In genomic region chr1:40870135-40870728, GRCh38 we compare ENCODE assay signal across 1 cellular context.
TF ChIP-seq lines count a peak whose summit lies in the region.

No MANE protein-coding gene starts in this region.

TF ChIP-seq in endothelial cell of umbilical vein, 7 proteins besides CTCF, POLR2A, EP300 and RAD21 (continued from another document):
- TF ChIP-seq, protein P1, sequence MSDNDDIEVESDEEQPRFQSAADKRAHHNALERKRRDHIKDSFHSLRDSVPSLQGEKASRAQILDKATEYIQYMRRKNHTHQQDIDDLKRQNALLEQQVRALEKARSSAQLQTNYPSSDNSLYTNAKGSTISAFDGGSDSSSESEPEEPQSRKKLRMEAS (IDR thresholded peaks at IDR 0.05; ENCODE audit: insufficient read depth, insufficient read length) = no peak
- no peak for TF ChIP-seq EZH2 (IDR thresholded peaks at IDR 0.05; ENCODE audit: borderline replicate concordance, low read depth, low read length, severe bottlenecking)
- TF ChIP-seq POLR2AphosphoS5 (IDR thresholded peaks at IDR 0.05; ENCODE audit: insufficient read depth, low read depth, low read length) = no peak
